Comparison of ENCODE assay signal across 8 cellular contexts in the genomic region with DNA sequence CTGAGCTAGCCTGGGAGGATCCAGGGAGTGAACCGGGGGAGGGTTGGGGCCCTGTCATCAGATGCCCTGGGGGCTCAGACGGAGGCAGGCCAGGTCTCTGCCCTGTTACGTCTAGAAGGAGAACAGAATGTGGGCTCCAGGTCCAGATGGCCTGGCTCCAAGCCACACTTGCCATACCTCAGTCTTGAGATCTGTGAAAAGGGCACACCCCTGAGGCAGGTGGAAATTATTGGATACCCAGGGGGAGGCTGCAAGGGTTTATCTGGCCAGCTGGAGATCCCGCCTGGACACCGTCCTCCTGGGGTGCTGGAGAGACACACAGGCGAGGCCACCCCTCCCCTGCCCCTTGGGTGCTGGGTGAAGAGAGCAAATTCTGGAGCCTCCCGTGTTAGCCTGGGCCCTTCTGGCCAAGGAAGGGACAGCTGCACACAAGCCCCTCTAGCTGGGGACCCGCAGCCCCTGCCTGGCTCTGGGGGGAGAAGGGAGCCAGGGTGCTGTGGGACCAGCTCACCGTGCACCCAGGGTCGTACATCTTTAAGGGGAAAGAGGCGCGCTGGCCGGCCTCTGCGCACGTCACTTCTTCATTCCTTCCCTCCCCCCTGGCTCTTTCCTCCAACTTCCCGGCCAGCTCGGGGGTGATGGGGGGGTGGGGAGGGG. TPM values are rescaled to one million over a fixed set of nuclear protein-coding genes. Genes with fewer than 3 reads are reported as not detected.
DNase-seq lines count a peak whose midpoint lies in the region; ATAC-seq, FAIRE-seq and TF ChIP-seq lines count a peak whose summit lies in the region.

No MANE protein-coding gene starts in this region.

- H3K4me3 Mint-ChIP-seq in CD14-positive monocyte, result peak overlapping the region; percentile 85 to 87
- H3K4me3 Mint-ChIP-seq in activated CD4-positive, alpha-beta memory T cell treated with anti-CD3 and anti-CD28 coated beads for 36 hours, result peak overlapping the region; percentile 51

- H3K9ac ChIP-seq in HUES64 (ENCODE audit: low read depth, low read length), result no peak overlapping the region

- intact Hi-C loops in CD14-positive monocyte (cut with micrococcal nuclease), result no loop called here
- intact Hi-C loops in activated CD4-positive, alpha-beta memory T cell treated with anti-CD3 and anti-CD28 coated beads for 36 hours (cut with micrococcal nuclease), result no loop called here
- intact Hi-C loops in pancreas (cut with DNase I), result no loop called here

- no peak for DNase-seq in CD14-positive monocyte (ENCODE audit: low spot score)
- no peak for DNase-seq in activated CD4-positive, alpha-beta memory T cell treated with anti-CD3 and anti-CD28 coated beads for 36 hours
- DNase-seq in pancreas, result peak; percentile 61 to 84 (median 75)
- DNase-seq in stimulated activated CD4-positive, alpha-beta T cell treated with anti-CD3 and anti-CD28 coated beads, Interleukin-4, amount 100 ng/mL, for 4 hours, result no peak
- no peak for DNase-seq in iPS-NIHi11 (ENCODE audit: low spot score)
- no peak for DNase-seq in activated naive CD4-positive, alpha-beta T cell (lab: John Stamatoyannopoulos, UW)

- peaks cover 3% of the 10 kb centered on the region in 2 donors for H3K36me3 Mint-ChIP-seq in CD14-positive monocyte
- no peaks in the 10 kb centered on the region for H3K36me3 Mint-ChIP-seq in activated CD4-positive, alpha-beta memory T cell treated with anti-CD3 and anti-CD28 coated beads for 36 hours

- peak; percentile 20 for TF ChIP-seq EP300 in gastroesophageal sphincter (IDR thresholded peaks at IDR 0.05)

- FAIRE-seq in pancreas (lab: Jason Lieb, UNC), result no peak

- 6% methylated on average over 10 of the region's 17 CpGs for WGBS in HUES64
- WGBS in gastroesophageal sphincter (ENCODE audit: low coverage in 1 of 2), 2 donors, result 0% methylated on average over 1 of the region's 17 CpGs; no CpG with 5 or more reads in 1 of the 2 donors
- 8 to 9% methylated on average over 16 to 17 of the region's 17 CpGs for WGBS in pancreas, 2 donors

- TF ChIP-seq POLR2A in gastroesophageal sphincter (IDR thresholded peaks at IDR 0.05), result no peak

- TF ChIP-seq CTCF in CD14-positive monocyte (IDR thresholded peaks at IDR 0.05) (no peak), gastroesophageal sphincter (IDR thresholded peaks at IDR 0.05) (no peak), pancreas (IDR thresholded peaks at IDR 0.05) (no peak)

- POLR2A ChIA-PET in activated CD4-positive, alpha-beta memory T cell treated with anti-CD3 and anti-CD28 coated beads for 36 hours (lab: Charles Lee), result interaction anchor here (0.5 to 1.0 kb wide), 2 partner anchors 30 to 55 kb away, joined by 3 read pairs; no protein-coding TSS in a partner anchor

- H3K4me3 ChIP-seq in HUES64 (ENCODE audit: low read length) (peak overlapping the region; percentile 41; the same call in 1 of the 2 replicates), gastroesophageal sphincter (peak overlapping the region; percentile 85 to 94), pancreas (peak overlapping the region; percentile 10 to 87 (median 47))

- H3K27me3 ChIP-seq in HUES64 (ENCODE audit: insufficient read depth, low read length), result peaks cover 98% of the 10 kb centered on the region
- H3K27me3 ChIP-seq in gastroesophageal sphincter, result no peaks in the 10 kb centered on the region
- H3K27me3 ChIP-seq in pancreas, result no peaks in the 10 kb centered on the region

- H3K27ac ChIP-seq in HUES64 (ENCODE audit: low read depth, low read length) (no peak overlapping the region), gastroesophageal sphincter (peak overlapping the region; percentile 98 to 100 (median 100)), pancreas (peak overlapping the region; percentile 89 to 98 (median 96))

- H3K4me1 Mint-ChIP-seq in CD14-positive monocyte, result peaks cover 54% of the 10 kb centered on the region
- peaks cover 42% of the 10 kb centered on the region for H3K4me1 Mint-ChIP-seq in activated CD4-positive, alpha-beta memory T cell treated with anti-CD3 and anti-CD28 coated beads for 36 hours (ENCODE audit: low read depth)

- no peaks in the 10 kb centered on the region for H3K27me3 Mint-ChIP-seq in CD14-positive monocyte (ENCODE audit: low read depth in 3 of 3)
- no peaks in the 10 kb centered on the region for H3K27me3 Mint-ChIP-seq in activated CD4-positive, alpha-beta memory T cell treated with anti-CD3 and anti-CD28 coated beads for 36 hours

- H3K9me3 ChIP-seq in HUES64 (ENCODE audit: insufficient read depth, low read depth, low read length) (no peaks in the 10 kb centered on the region), gastroesophageal sphincter (no peaks in the 10 kb centered on the region), pancreas (no peaks in the 10 kb centered on the region)

- ATAC-seq in gastroesophageal sphincter (peak; percentile 74), pancreas (peak; percentile 33 to 56 (median 50))

- H3K27ac Mint-ChIP-seq in CD14-positive monocyte, result peak overlapping the region; percentile 67 to 97 (median 90)
- H3K27ac Mint-ChIP-seq in activated CD4-positive, alpha-beta memory T cell treated with anti-CD3 and anti-CD28 coated beads for 36 hours, result no peak overlapping the region

- H3K36me3 ChIP-seq in HUES64 (ENCODE audit: insufficient read depth, low read length) (no peaks in the 10 kb centered on the region), gastroesophageal sphincter (no peaks in the 10 kb centered on the region), pancreas (no peaks in the 10 kb centered on the region)

- H3K9me3 Mint-ChIP-seq in CD14-positive monocyte, result peaks cover 0 to 2% (median 0%) of the 10 kb centered on the region in 7 donors
- no peaks in the 10 kb centered on the region for H3K9me3 Mint-ChIP-seq in activated CD4-positive, alpha-beta memory T cell treated with anti-CD3 and anti-CD28 coated beads for 36 hours

- H3K4me1 ChIP-seq in HUES64 (ENCODE audit: insufficient read depth, low read length) (no peaks in the 10 kb centered on the region; the same call in 1 of the 2 replicates), gastroesophageal sphincter (peaks cover 0 to 74% (median 19%) of the 10 kb centered on the region in 3 donors), pancreas (peaks cover 7 to 22% (median 7%) of the 10 kb centered on the region in 3 donors)

- CTCF ChIA-PET in activated CD4-positive, alpha-beta memory T cell treated with anti-CD3 and anti-CD28 coated beads for 36 hours (lab: Charles Lee), result interaction anchor here (0.7 to 2.2 kb wide), 3 partner anchors 64 to 405 kb away, joined by 3 to 7 read pairs (median 3); no protein-coding TSS in a partner anchor

RNA-seq across cellular contexts. Expression of gene NFIC, which starts 0.8 kb away (rescaled TPM):
- polyA plus RNA-seq in CD14-positive monocyte (10 to 100 TPM in 1 of 2 donors, 1 to 10 TPM in 1; 7.0 to 11.5 TPM), pancreas (10 to 100 TPM; 21.3 to 74.9 TPM)
- 2.4 TPM for polyA plus RNA-seq in HUES64 (2013, experiment 1 of 2)
- polyA plus RNA-seq in HUES64 (2013, experiment 2 of 2), result 4.1 TPM
- 10 to 100 TPM; 19.7 to 19.9 TPM for total RNA-seq in activated CD4-positive, alpha-beta memory T cell treated with anti-CD3 and anti-CD28 coated beads for 36 hours
- total RNA-seq in gastroesophageal sphincter (100 to 1,000 TPM; 125 to 285 (median 155) TPM), pancreas (100 to 1,000 TPM; 106 to 203 (median 127) TPM)

Comparison
In these comparisons a context has a peak if more than half of its experiments do, and no peak if none do; other contexts are left out.
1. DNase-seq: peak in pancreas (6 of 6); none in CD14-positive monocyte (single experiment), activated CD4-positive, alpha-beta memory T cell treated with anti-CD3 and anti-CD28 coated beads for 36 hours (single experiment), stimulated activated CD4-positive, alpha-beta T cell treated with anti-CD3 and anti-CD28 coated beads, Interleukin-4, amount 100 ng/mL, for 4 hours (0 of 2), iPS-NIHi11 (single experiment) and activated naive CD4-positive, alpha-beta T cell (0 of 4).
2. RNA of gene NFIC, which starts 0.8 kb away (total RNA-seq): 125 to 285 TPM in gastroesophageal sphincter and 106 to 203 TPM in pancreas; 19.7 to 19.9 TPM in activated CD4-positive, alpha-beta memory T cell treated with anti-CD3 and anti-CD28 coated beads for 36 hours; every median in the first group is over 4 times any median in the second.
3. Peak in every context shown above with its lines, with median percentiles within 50 percentile points of each other: H3K4me3 ChIP-seq.